ENCODE assay signal across 19 cellular contexts in the genomic region with DNA sequence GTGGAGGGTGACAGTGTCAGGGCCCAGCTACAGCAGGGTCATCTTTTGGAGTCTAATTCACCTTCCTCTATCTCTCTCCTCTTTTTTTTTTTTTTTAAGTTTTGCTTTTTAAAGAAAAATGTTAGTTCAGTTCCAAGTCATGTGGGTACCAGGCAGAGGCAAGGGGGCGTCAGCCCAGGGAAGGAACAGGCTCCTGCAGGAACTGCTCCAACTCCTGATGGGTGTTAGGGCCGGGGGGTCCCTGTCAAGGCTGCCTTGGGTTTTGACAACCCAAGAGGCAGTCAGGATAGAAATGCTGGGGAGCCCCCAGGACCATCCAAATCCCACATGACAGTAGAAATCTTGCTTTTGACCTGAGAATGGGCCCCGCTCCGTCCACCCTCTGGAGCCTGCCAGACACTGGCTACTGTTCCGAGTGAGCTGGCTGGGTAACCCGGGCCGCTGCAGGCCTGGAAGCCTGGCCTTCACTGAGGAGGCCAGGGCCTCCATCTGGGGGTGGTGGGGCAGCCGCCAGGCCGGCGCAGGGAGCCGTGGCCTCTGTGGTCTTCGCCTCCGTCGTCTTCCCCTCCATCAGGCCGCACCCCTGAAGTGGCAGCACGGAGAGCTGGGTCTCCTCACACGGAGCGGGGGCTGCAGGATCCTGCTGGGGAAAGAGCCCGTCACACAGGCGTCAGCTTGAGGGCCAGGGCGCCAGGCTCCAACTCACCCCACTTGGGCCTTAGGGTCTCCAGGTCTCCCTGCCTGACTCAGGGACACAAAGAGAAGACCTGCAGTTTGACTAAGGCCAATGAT. TPM values are rescaled to one million over a fixed set of nuclear protein-coding genes. Genes with fewer than 3 reads are reported as not detected.
DNase-seq lines count a peak whose midpoint lies in the region; ATAC-seq, FAIRE-seq and TF ChIP-seq lines count a peak whose summit lies in the region.
"Had no signal": no experiment of that assay in that cellular context is flagged by ENCODE, and none has a peak within 500 bp of the region (broad histone marks: within the 10 kb centered on the region; RNA-seq: fewer than 3 reads in every experiment).

No MANE protein-coding gene starts in this region.

- 97% methylated on average over 14 of the region's 21 CpGs for WGBS in HepG2 (ENCODE audit: low lambda C conversion rate)
- 84 to 92% (median 87%) methylated on average over 10 to 21 of the region's 21 CpGs for WGBS in spleen, 5 donors

- no peak overlapping the region for H2AFZ ChIP-seq in HepG2 (ENCODE audit: low read length)
- H2AFZ ChIP-seq: GM23338 had no signal

- no peak for ATAC-seq in HepG2
- ATAC-seq: A549, GM23338, HCT116 had no signal

- TF ChIP-seq RAD21 in HepG2 (CRISPR knock-in tag; IDR thresholded peaks at IDR 0.05) = no peak

- peaks cover 15% of the 10 kb centered on the region for H3K4me1 ChIP-seq in HepG2 (ENCODE audit: insufficient read depth, low read length)
- peaks cover 0 to 7% (median 0%) of the 10 kb centered on the region in 6 donors for H3K4me1 ChIP-seq in spleen
- H3K4me1 ChIP-seq: A549, SJCRH30 had no signal

- POLR2A ChIA-PET in HepG2 (lab: Yijun Ruan, JAX) = no interaction called here

- H3K36me3 ChIP-seq in HepG2 (replicated peaks in 1 of 2; ENCODE audit: control insufficient read depth in 1 of 2, insufficient read depth in 2 of 2, low read length in 2 of 2) (peaks cover 27 to 51% of the 10 kb centered on the region in 2 experiments; a peak in 4 of 5 replicates), spleen (no peaks in the 10 kb centered on the region)
- H3K36me3 ChIP-seq: BLaER1 treated with 17β-estradiol and CSF1 and Interleukin-3, amounts not matched to agents 10 nM and 100 nM; SJCRH30 had no signal

- no peak for TF ChIP-seq CTCF in CD14-positive monocyte (IDR thresholded peaks at IDR 0.05)
- TF ChIP-seq CTCF in brain (conservative IDR thresholded peaks at IDR 0.05) = no peak
- TF ChIP-seq CTCF in HepG2 (CRISPR knock-in tag; IDR thresholded peaks at IDR 0.05) = no peak
- TF ChIP-seq CTCF in spleen (IDR thresholded peaks at IDR 0.05 in 8 of 11, conservative IDR thresholded peaks at IDR 0.05 in 3 of 11) = no peak

- H3K27ac ChIP-seq in HepG2 (ENCODE audit: extremely low read length, insufficient read depth, low read length) = no peak overlapping the region
- no peak overlapping the region for H3K27ac ChIP-seq in spleen
- H3K27ac ChIP-seq: A549; BLaER1 treated with 17β-estradiol and CSF1 and Interleukin-3, amounts not matched to agents 10 nM and 100 nM; SJCRH30 had no signal

- H3K9ac ChIP-seq in HepG2 (ENCODE audit: insufficient read depth, low read depth, low read length) = no peak overlapping the region
- H3K9ac ChIP-seq: BLaER1 treated with 17β-estradiol and CSF1 and Interleukin-3, amounts not matched to agents 10 nM and 100 nM had no signal

- TF ChIP-seq EP300 in HepG2 (IDR thresholded peaks at IDR 0.05; ENCODE audit: low read depth in 2 of 2, low read length in 2 of 2) (no peak), HepG2 (CRISPR knock-in tag; IDR thresholded peaks at IDR 0.05; ENCODE audit: borderline replicate concordance) (no peak)

- H3K36me3 Mint-ChIP-seq in CD14-positive monocyte (no peaks in the 10 kb centered on the region), brain (peaks cover 32% of the 10 kb centered on the region)
- H3K36me3 Mint-ChIP-seq: CD8-positive, alpha-beta memory T cell had no signal

- FAIRE-seq in HepG2 (lab: Jason Lieb, UNC) = no peak
- FAIRE-seq: A549, D721Med had no signal

- CTCF ChIA-PET in HepG2 (lab: Yijun Ruan, JAX; ENCODE audit: low intra/inter-chr PET ratio, low total read pairs) = no interaction called here

- H3K4me1 Mint-ChIP-seq in CD14-positive monocyte (peaks cover 8% of the 10 kb centered on the region), brain (peaks cover 56% of the 10 kb centered on the region)
- H3K4me1 Mint-ChIP-seq: CD8-positive, alpha-beta memory T cell had no signal

- H3K27me3 Mint-ChIP-seq in CD14-positive monocyte (ENCODE audit: low read depth in 3 of 3) = peaks cover 7 to 27% (median 22%) of the 10 kb centered on the region in 3 donors
- no peaks in the 10 kb centered on the region for H3K27me3 Mint-ChIP-seq in brain

- no peaks in the 10 kb centered on the region for H4K20me1 ChIP-seq in HepG2 (ENCODE audit: insufficient read depth, low read length)

- no peak overlapping the region for H3K4me3 ChIP-seq in HepG2 (replicated peaks in 1 of 3; ENCODE audit: insufficient read depth in 1 of 3, low read depth in 2 of 3, low read length in 3 of 3)
- no peak overlapping the region for H3K4me3 ChIP-seq in spleen
- H3K4me3 ChIP-seq: A549; BLaER1 treated with 17β-estradiol and CSF1 and Interleukin-3, amounts not matched to agents 10 nM and 100 nM; GM23338; SJCRH30 had no signal

- H3K27ac Mint-ChIP-seq in CD14-positive monocyte (no peak overlapping the region), brain (peak overlapping the region in 3 of 5 experiments; percentile 45 to 52 (median 51))
- H3K27ac Mint-ChIP-seq: GM23338 had no signal

- H3K9me3 ChIP-seq in HepG2 (ENCODE audit: low read length) (no peaks in the 10 kb centered on the region), spleen (no peaks in the 10 kb centered on the region)
- H3K9me3 ChIP-seq: A549; BLaER1 treated with 17β-estradiol and CSF1 and Interleukin-3, amounts not matched to agents 10 nM and 100 nM; SJCRH30 had no signal

- intact Hi-C loops in CD14-positive monocyte (cut with micrococcal nuclease) = no loop called here
- intact Hi-C loops in HepG2 (cut with micrococcal nuclease; ENCODE audit: unreplicated experiment) = no loop called here
- intact Hi-C loops in spleen (cut with DNase I; ENCODE audit: low total_unique reads) = no loop called here

- H3K9me3 Mint-ChIP-seq in CD14-positive monocyte (no peaks in the 10 kb centered on the region), brain (no peaks in the 10 kb centered on the region)
- H3K9me3 Mint-ChIP-seq: CD8-positive, alpha-beta memory T cell; GM23338 had no signal

- no peak for TF ChIP-seq POLR2A in HepG2 (IDR thresholded peaks at IDR 0.05; ENCODE audit: insufficient read depth in 1 of 2, low read depth in 2 of 2, low read length in 2 of 2)
- no peak for TF ChIP-seq POLR2A in spleen (IDR thresholded peaks at IDR 0.05)

- H3K27me3 ChIP-seq in HepG2 (ENCODE audit: control insufficient read depth in 1 of 2, insufficient read depth in 2 of 2, low read length in 2 of 2) = no peaks in the 10 kb centered on the region
- H3K27me3 ChIP-seq in spleen (replicated peaks in 1 of 7) = peaks cover 0 to 7% (median 0%) of the 10 kb centered on the region in 7 donors
- H3K27me3 ChIP-seq: BLaER1 treated with 17β-estradiol and CSF1 and Interleukin-3, amounts not matched to agents 10 nM and 100 nM; SJCRH30 had no signal

- H3K79me2 ChIP-seq in HepG2 (ENCODE audit: insufficient read depth, low read length) = no peaks in the 10 kb centered on the region

- BruUV-seq in HepG2 (replicated peaks; lab: Mats Ljungman, UMichigan) = no TSS peak

- DNase-seq in CD14-positive monocyte (ENCODE audit: low spot score) (peak; percentile 30), HepG2 (ENCODE audit: low spot score) (no peak), spleen (peak; percentile 59), NCI-H2081 treated with DMSO at 0.1 percent for 48 hours (lab: John Stamatoyannopoulos, UW) (no peak), SHP77 treated with DMSO at 0.1 percent for 48 hours (lab: John Stamatoyannopoulos, UW) (no peak)
- no peak for DNase-seq in activated CD4-positive, CD25-positive, alpha-beta regulatory T cell (lab: John Stamatoyannopoulos, UW)
- DNase-seq: CD8-positive, alpha-beta memory T cell; NCI-H1105 treated with DMSO at 0.1 percent for 48 hours; NCI-H1694; NCI-H524; SJCRH30; SW 1271 had no signal

- in situ Hi-C loops in HepG2 (cut with HindIII; ENCODE audit: extremely low pct_ligation_motif_present, low pct_unique_long_range_greater_than_20kb) = no loop called here

- no peak overlapping the region for H3K4me2 ChIP-seq in HepG2 (ENCODE audit: low read depth, low read length)
- H3K4me2 ChIP-seq: A549, GM23338 had no signal

- H3K4me3 Mint-ChIP-seq in CD14-positive monocyte (no peak overlapping the region), brain (no peak overlapping the region)
- H3K4me3 Mint-ChIP-seq: CD8-positive, alpha-beta memory T cell; GM23338 had no signal

RNA-seq across cellular contexts. Expression of gene RNU5B-1, which starts 24.2 kb away (rescaled TPM):
- polyA plus RNA-seq in CD14-positive monocyte = not detected
- not detected for polyA plus RNA-seq in brain (ENCODE audit: insufficient read depth, low read depth, low replicate concordance)
- total RNA-seq in HepG2 (2016; rRNA removed; fragmentation: Illumina TruSeq; extraction: Trizol) = 417 and 1,646 TPM in 2 replicates
- 2,099 and 2,605 TPM in 2 replicates for total RNA-seq in HepG2 (2016; cell fraction: cytosol; rRNA removed; fragmentation: Illumina TruSeq; extraction: Trizol; ENCODE audit: low read depth)
- 240 and 1,608 TPM in 2 replicates for total RNA-seq in HepG2 (2016; cell fraction: insoluble cytoplasmic fraction; rRNA removed; fragmentation: Illumina TruSeq; extraction: Trizol)
- 403 and 510 TPM in 2 replicates for total RNA-seq in HepG2 (2016; cell fraction: membrane; rRNA removed; fragmentation: Illumina TruSeq; extraction: Trizol)
- total RNA-seq in HepG2 (2016; cell fraction: nucleus; rRNA removed; fragmentation: Illumina TruSeq; extraction: Trizol) = 7,864 and 11,549 TPM in 2 replicates
- polyA plus RNA-seq in HepG2 (2011; rRNA removed) = not detected in 2 replicates
- not detected in 2 replicates for polyA plus RNA-seq in HepG2 (2011; cell fraction: cytosol; rRNA removed)
- under 0.01 TPM in 2 replicates for polyA plus RNA-seq in HepG2 (2011; cell fraction: nucleus; rRNA removed)
- not detected in 2 replicates for polyA plus RNA-seq in HepG2 (2012)
- polyA plus RNA-seq in HepG2 (2016; cell fraction: cytosol; fragmentation: Illumina TruSeq; extraction: Trizol; ENCODE audit: low read depth) = 44.4 TPM in 1 of 2 replicates, not detected in the other
- not detected in 2 replicates for polyA plus RNA-seq in HepG2 (2016; cell fraction: insoluble cytoplasmic fraction; fragmentation: Illumina TruSeq; extraction: Trizol; ENCODE audit: low read depth)
- not detected in 2 replicates for polyA plus RNA-seq in HepG2 (2016; cell fraction: membrane; fragmentation: Illumina TruSeq; extraction: Trizol; ENCODE audit: low read depth)
- not detected in 2 replicates for polyA plus RNA-seq in HepG2 (2016; cell fraction: nucleus; fragmentation: Illumina TruSeq; extraction: Trizol; ENCODE audit: insufficient read depth, low read depth)
- polyA minus RNA-seq in HepG2 (2011; rRNA and poly(A)+ RNA removed; ENCODE audit: low replicate concordance) = under 0.01 TPM in 2 replicates
- 1,229 and 3,173 TPM in 2 replicates for polyA minus RNA-seq in HepG2 (2011; cell fraction: cytosol; rRNA and poly(A)+ RNA removed)
- polyA minus RNA-seq in HepG2 (2011; cell fraction: nucleus; rRNA and poly(A)+ RNA removed) = under 0.01 TPM in 2 replicates
- 10 to 100 TPM in 4 of 7 donors, not detected in 3; 24.2 to 62.3 (median 32.6) TPM for total RNA-seq in spleen
- polyA plus RNA-seq in spleen = not detected
- total RNA-seq: CD8-positive, alpha-beta memory T cell; GM23338; RPMI7951; SJCRH30 had no signal
- polyA plus RNA-seq: A549; CD8-positive, alpha-beta memory T cell; GM23338 had no signal

RNA-seq across cellular contexts. Expression of gene RNU5A-1, which starts 32.9 kb away (rescaled TPM):
- not detected for polyA plus RNA-seq in CD14-positive monocyte
- polyA plus RNA-seq in brain (ENCODE audit: insufficient read depth, low read depth, low replicate concordance) = not detected
- 292 and 3,645 TPM in 2 replicates for total RNA-seq in HepG2 (2016; rRNA removed; fragmentation: Illumina TruSeq; extraction: Trizol)
- 5,468 and 5,947 TPM in 2 replicates for total RNA-seq in HepG2 (2016; cell fraction: cytosol; rRNA removed; fragmentation: Illumina TruSeq; extraction: Trizol; ENCODE audit: low read depth)
- total RNA-seq in HepG2 (2016; cell fraction: insoluble cytoplasmic fraction; rRNA removed; fragmentation: Illumina TruSeq; extraction: Trizol) = 514 and 3,325 TPM in 2 replicates
- 1,210 and 1,231 TPM in 2 replicates for total RNA-seq in HepG2 (2016; cell fraction: membrane; rRNA removed; fragmentation: Illumina TruSeq; extraction: Trizol)
- 14,015 and 18,308 TPM in 2 replicates for total RNA-seq in HepG2 (2016; cell fraction: nucleus; rRNA removed; fragmentation: Illumina TruSeq; extraction: Trizol)
- polyA plus RNA-seq in HepG2 (2011; rRNA removed) = not detected in 2 replicates
- not detected in 2 replicates for polyA plus RNA-seq in HepG2 (2011; cell fraction: cytosol; rRNA removed)
- not detected in 2 replicates for polyA plus RNA-seq in HepG2 (2011; cell fraction: nucleus; rRNA removed)
- not detected in 2 replicates for polyA plus RNA-seq in HepG2 (2012)
- 55.5 TPM in 1 of 2 replicates, not detected in the other for polyA plus RNA-seq in HepG2 (2016; cell fraction: cytosol; fragmentation: Illumina TruSeq; extraction: Trizol; ENCODE audit: low read depth)
- polyA plus RNA-seq in HepG2 (2016; cell fraction: insoluble cytoplasmic fraction; fragmentation: Illumina TruSeq; extraction: Trizol; ENCODE audit: low read depth) = not detected in 2 replicates
- not detected in 2 replicates for polyA plus RNA-seq in HepG2 (2016; cell fraction: membrane; fragmentation: Illumina TruSeq; extraction: Trizol; ENCODE audit: low read depth)
- not detected in 2 replicates for polyA plus RNA-seq in HepG2 (2016; cell fraction: nucleus; fragmentation: Illumina TruSeq; extraction: Trizol; ENCODE audit: insufficient read depth, low read depth)
- polyA minus RNA-seq in HepG2 (2011; rRNA and poly(A)+ RNA removed; ENCODE audit: low replicate concordance) = under 0.01 TPM in 2 replicates
- polyA minus RNA-seq in HepG2 (2011; cell fraction: cytosol; rRNA and poly(A)+ RNA removed) = 527 and 1,161 TPM in 2 replicates
- polyA minus RNA-seq in HepG2 (2011; cell fraction: nucleus; rRNA and poly(A)+ RNA removed) = under 0.01 TPM in 2 replicates
- total RNA-seq in spleen = not detected
- polyA plus RNA-seq in spleen = not detected
- total RNA-seq: CD8-positive, alpha-beta memory T cell; GM23338; RPMI7951; SJCRH30 had no signal
- polyA plus RNA-seq: A549; CD8-positive, alpha-beta memory T cell; GM23338 had no signal

RNA-seq across cellular contexts. Expression of gene PARP16, which starts 42.0 kb away (rescaled TPM):
- polyA plus RNA-seq in CD14-positive monocyte (1 to 10 TPM; 4.8 to 6.9 TPM), brain (ENCODE audit: insufficient read depth, low read depth, low replicate concordance) (8.4 TPM), HepG2 (2011; rRNA removed) (7.6 and 8.3 TPM in 2 replicates), spleen (1 to 10 TPM; 6.4 to 7.9 (median 6.7) TPM)
- total RNA-seq in HepG2 (2016; rRNA removed; fragmentation: Illumina TruSeq; extraction: Trizol) (6.7 and 6.8 TPM in 2 replicates), spleen (10 to 100 TPM in 4 of 7 donors, 1 to 10 TPM in 3; 8.7 to 11.3 (median 10.2) TPM)
- total RNA-seq in HepG2 (2016; cell fraction: cytosol; rRNA removed; fragmentation: Illumina TruSeq; extraction: Trizol; ENCODE audit: low read depth) = 4.9 and 6.3 TPM in 2 replicates
- total RNA-seq in HepG2 (2016; cell fraction: insoluble cytoplasmic fraction; rRNA removed; fragmentation: Illumina TruSeq; extraction: Trizol) = 5.8 and 6.5 TPM in 2 replicates
- 11.7 and 11.9 TPM in 2 replicates for total RNA-seq in HepG2 (2016; cell fraction: membrane; rRNA removed; fragmentation: Illumina TruSeq; extraction: Trizol)
- 8.4 and 9.2 TPM in 2 replicates for total RNA-seq in HepG2 (2016; cell fraction: nucleus; rRNA removed; fragmentation: Illumina TruSeq; extraction: Trizol)
- 6.1 and 7.9 TPM in 2 replicates for polyA plus RNA-seq in HepG2 (2011; cell fraction: cytosol; rRNA removed)
- 8.2 and 9.3 TPM in 2 replicates for polyA plus RNA-seq in HepG2 (2011; cell fraction: nucleus; rRNA removed)
- 9.2 and 9.4 TPM in 2 replicates for polyA plus RNA-seq in HepG2 (2012)
- polyA plus RNA-seq in HepG2 (2016; cell fraction: cytosol; fragmentation: Illumina TruSeq; extraction: Trizol; ENCODE audit: low read depth) = 6.6 and 8.4 TPM in 2 replicates
- 10.0 and 11.7 TPM in 2 replicates for polyA plus RNA-seq in HepG2 (2016; cell fraction: insoluble cytoplasmic fraction; fragmentation: Illumina TruSeq; extraction: Trizol; ENCODE audit: low read depth)
- 13.5 and 13.8 TPM in 2 replicates for polyA plus RNA-seq in HepG2 (2016; cell fraction: membrane; fragmentation: Illumina TruSeq; extraction: Trizol; ENCODE audit: low read depth)
- 11.6 and 13.2 TPM in 2 replicates for polyA plus RNA-seq in HepG2 (2016; cell fraction: nucleus; fragmentation: Illumina TruSeq; extraction: Trizol; ENCODE audit: insufficient read depth, low read depth)
- polyA minus RNA-seq in HepG2 (2011; rRNA and poly(A)+ RNA removed; ENCODE audit: low replicate concordance) = 9.3 and 10.7 TPM in 2 replicates
- 6.5 and 6.6 TPM in 2 replicates for polyA minus RNA-seq in HepG2 (2011; cell fraction: cytosol; rRNA and poly(A)+ RNA removed)
- polyA minus RNA-seq in HepG2 (2011; cell fraction: nucleus; rRNA and poly(A)+ RNA removed) = 4.8 and 8.6 TPM in 2 replicates

RNA-seq across cellular contexts. Expression of gene IGDCC3, which starts 49.1 kb away (rescaled TPM):
- polyA plus RNA-seq in CD14-positive monocyte (not detected), brain (ENCODE audit: insufficient read depth, low read depth, low replicate concordance) (0.63 TPM), HepG2 (2011; rRNA removed) (30.1 and 35.7 TPM in 2 replicates), spleen (under 1 TPM in 2 of 3 donors, not detected in 1; 0.03 TPM)
- total RNA-seq in HepG2 (2016; rRNA removed; fragmentation: Illumina TruSeq; extraction: Trizol) (31.2 and 51.8 TPM in 2 replicates), spleen (under 1 TPM in 1 of 7 donors, not detected in 6; 0.34 TPM)
- 9.5 and 9.8 TPM in 2 replicates for total RNA-seq in HepG2 (2016; cell fraction: cytosol; rRNA removed; fragmentation: Illumina TruSeq; extraction: Trizol; ENCODE audit: low read depth)
- total RNA-seq in HepG2 (2016; cell fraction: insoluble cytoplasmic fraction; rRNA removed; fragmentation: Illumina TruSeq; extraction: Trizol) = 29.4 and 52.8 TPM in 2 replicates
- total RNA-seq in HepG2 (2016; cell fraction: membrane; rRNA removed; fragmentation: Illumina TruSeq; extraction: Trizol) = 40.5 and 40.6 TPM in 2 replicates
- 59.8 and 72.1 TPM in 2 replicates for total RNA-seq in HepG2 (2016; cell fraction: nucleus; rRNA removed; fragmentation: Illumina TruSeq; extraction: Trizol)
- 21.8 and 38.4 TPM in 2 replicates for polyA plus RNA-seq in HepG2 (2011; cell fraction: cytosol; rRNA removed)
- polyA plus RNA-seq in HepG2 (2011; cell fraction: nucleus; rRNA removed) = 46.7 and 64.4 TPM in 2 replicates
- polyA plus RNA-seq in HepG2 (2012) = 27.1 and 28.5 TPM in 2 replicates
- polyA plus RNA-seq in HepG2 (2016; cell fraction: cytosol; fragmentation: Illumina TruSeq; extraction: Trizol; ENCODE audit: low read depth) = 14.9 and 15.4 TPM in 2 replicates
- polyA plus RNA-seq in HepG2 (2016; cell fraction: insoluble cytoplasmic fraction; fragmentation: Illumina TruSeq; extraction: Trizol; ENCODE audit: low read depth) = 40.4 and 49.0 TPM in 2 replicates
- 39.5 and 45.0 TPM in 2 replicates for polyA plus RNA-seq in HepG2 (2016; cell fraction: membrane; fragmentation: Illumina TruSeq; extraction: Trizol; ENCODE audit: low read depth)
- polyA plus RNA-seq in HepG2 (2016; cell fraction: nucleus; fragmentation: Illumina TruSeq; extraction: Trizol; ENCODE audit: insufficient read depth, low read depth) = 130 and 131 TPM in 2 replicates
- polyA minus RNA-seq in HepG2 (2011; rRNA and poly(A)+ RNA removed; ENCODE audit: low replicate concordance) = 0.07 and 131 TPM in 2 replicates
- polyA minus RNA-seq in HepG2 (2011; cell fraction: cytosol; rRNA and poly(A)+ RNA removed) = 57.3 and 61.0 TPM in 2 replicates
- polyA minus RNA-seq in HepG2 (2011; cell fraction: nucleus; rRNA and poly(A)+ RNA removed) = 23.1 and 27.6 TPM in 2 replicates
- total RNA-seq: CD8-positive, alpha-beta memory T cell; RPMI7951 had no signal
- polyA plus RNA-seq: CD8-positive, alpha-beta memory T cell had no signal

Comparison
In these comparisons a context has a peak if more than half of its experiments do, and no peak if none do; other contexts are left out.
1. DNase-seq: peak in CD14-positive monocyte (single experiment) and spleen (single experiment); none in HepG2 (single experiment), NCI-H2081 treated with DMSO at 0.1 percent for 48 hours (single experiment), activated CD4-positive, CD25-positive, alpha-beta regulatory T cell (0 of 4) and SHP77 treated with DMSO at 0.1 percent for 48 hours (single experiment).
2. H3K27ac Mint-ChIP-seq: peak in brain (3 of 5); none in CD14-positive monocyte (0 of 7).